In genomic region chr2:62745891-62746481, GRCh38 we compare ENCODE assay signal across 22 cellular contexts. TPM values are rescaled to one million over a fixed set of nuclear protein-coding genes. Genes with fewer than 3 reads are reported as not detected.
DNase-seq lines count a peak whose midpoint lies in the region; ATAC-seq, FAIRE-seq and TF ChIP-seq lines count a peak whose summit lies in the region.
"Had no signal": no experiment of that assay in that cellular context is flagged by ENCODE, and none has a peak within 500 bp of the region (broad histone marks: within the 10 kb centered on the region; RNA-seq: fewer than 3 reads in every experiment).

No MANE protein-coding gene starts in this region.

- peaks cover 20% of the 10 kb centered on the region for H3K36me3 Mint-ChIP-seq in mesothelial cell of epicardium

- H3K4me3 ChIP-seq in HEK293 (ENCODE audit: low read depth, low read length) (no peak overlapping the region), foreskin fibroblast (ENCODE audit: low read depth in 1 of 2, low read length in 2 of 2) (no peak overlapping the region)
- H3K4me3 ChIP-seq: BLaER1, HAP-1 had no signal

- no peak overlapping the region for H3K4me3 Mint-ChIP-seq in mesothelial cell of epicardium
- H3K4me3 Mint-ChIP-seq: CD14-positive monocyte; CD4-positive, alpha-beta memory T cell; IgD-negative memory B cell had no signal

- peaks cover 13% of the 10 kb centered on the region for H3K9me3 Mint-ChIP-seq in mesothelial cell of epicardium

- CTCF ChIA-PET in HEK293 (lab: Yijun Ruan, JAX) = no interaction called here

- TF ChIP-seq CTCF in HEK293 (tag by site-specific recombination; IDR thresholded peaks at IDR 0.05) (no peak), mesothelial cell of epicardium (IDR thresholded peaks at IDR 0.05; ENCODE audit: unreplicated experiment) (no peak), foreskin fibroblast (IDR thresholded peaks at IDR 0.05; ENCODE audit: low read depth, low read length) (no peak)

- no peaks in the 10 kb centered on the region for H3K9me3 ChIP-seq in HEK293 (ENCODE audit: control insufficient read depth, insufficient read depth, low read depth, low read length)
- H3K9me3 ChIP-seq: HAP-1 had no signal

- H3K4me1 Mint-ChIP-seq in mesothelial cell of epicardium = peaks cover 19% of the 10 kb centered on the region

- FAIRE-seq in GM19239 (lab: Jason Lieb, UNC) = peak; percentile 18
- FAIRE-seq: A204.1, GM12892, GM18507, H1, HTR-8/SVneo had no signal

- no peak for DNase-seq in GM19239 (ENCODE audit: insufficient read length, low spot score)
- DNase-seq in left lobe of liver (ENCODE audit: low spot score) = no peak
- no peak for DNase-seq in mesothelial cell of epicardium (ENCODE audit: low spot score in 2 of 2, unreplicated experiment in 2 of 2)
- no peak for DNase-seq in foreskin fibroblast
- no peak for DNase-seq in NCI-H1930 (lab: John Stamatoyannopoulos, UW)
- DNase-seq in LoVo (ENCODE audit: low spot score) = no peak
- DNase-seq: CD4-positive, alpha-beta memory T cell; DMS153; DMS79; GDM1; KG1 had no signal

- peak overlapping the region; percentile 53 for H3K27ac Mint-ChIP-seq in mesothelial cell of epicardium
- H3K27ac Mint-ChIP-seq: CD14-positive monocyte; CD4-positive, alpha-beta memory T cell had no signal

- H3K4me1 ChIP-seq in HEK293 (ENCODE audit: control insufficient read depth, insufficient read depth, low read length) = peaks cover 8% of the 10 kb centered on the region; the same call in 1 of the 2 replicates

- POLR2A ChIA-PET in HEK293 (lab: Yijun Ruan, JAX) = no interaction called here

- peak; percentile 53 for ATAC-seq in left lobe of liver
- ATAC-seq in HG03354 (IDR thresholded peaks at IDR 0.05; ENCODE audit: poor library complexity, severe bottlenecking, unreplicated experiment) = no peak

- no peaks in the 10 kb centered on the region; a peak in 1 of 3 replicates for H3K36me3 ChIP-seq in HEK293 (ENCODE audit: control insufficient read depth in 2 of 2, insufficient read depth in 1 of 2, low read length in 2 of 2)
- H3K36me3 ChIP-seq: HAP-1 had no signal

- H3K27ac ChIP-seq in HEK293 (ENCODE audit: extremely low read depth, low read depth, low read length) = no peak overlapping the region
- H3K27ac ChIP-seq: BLaER1 had no signal

- no peaks in the 10 kb centered on the region for H3K27me3 Mint-ChIP-seq in mesothelial cell of epicardium (ENCODE audit: low read depth)
- H3K27me3 Mint-ChIP-seq: CD4-positive, alpha-beta memory T cell; IgD-negative memory B cell had no signal

TF ChIP-seq in HEK293, 187 proteins besides CTCF, POLR2A, EP300 and RAD21:
- TF ChIP-seq SP2 (tag by site-specific recombination; IDR thresholded peaks at IDR 0.05) = no peak
- TF ChIP-seq, protein P1, sequence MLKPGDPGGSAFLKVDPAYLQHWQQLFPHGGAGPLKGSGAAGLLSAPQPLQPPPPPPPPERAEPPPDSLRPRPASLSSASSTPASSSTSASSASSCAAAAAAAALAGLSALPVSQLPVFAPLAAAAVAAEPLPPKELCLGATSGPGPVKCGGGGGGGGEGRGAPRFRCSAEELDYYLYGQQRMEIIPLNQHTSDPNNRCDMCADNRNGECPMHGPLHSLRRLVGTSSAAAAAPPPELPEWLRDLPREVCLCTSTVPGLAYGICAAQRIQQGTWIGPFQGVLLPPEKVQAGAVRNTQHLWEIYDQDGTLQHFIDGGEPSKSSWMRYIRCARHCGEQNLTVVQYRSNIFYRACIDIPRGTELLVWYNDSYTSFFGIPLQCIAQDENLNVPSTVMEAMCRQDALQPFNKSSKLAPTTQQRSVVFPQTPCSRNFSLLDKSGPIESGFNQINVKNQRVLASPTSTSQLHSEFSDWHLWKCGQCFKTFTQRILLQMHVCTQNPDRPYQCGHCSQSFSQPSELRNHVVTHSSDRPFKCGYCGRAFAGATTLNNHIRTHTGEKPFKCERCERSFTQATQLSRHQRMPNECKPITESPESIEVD (tag by site-specific recombination; IDR thresholded peaks at IDR 0.05) = peak; percentile 59
- peak; percentile 34; the same call in 1 of the 2 replicates for TF ChIP-seq OSR2 (tag by site-specific recombination; IDR thresholded peaks at IDR 0.05)

RNA-seq across cellular contexts. Expression of gene EHBP1, which starts 40.5 kb away (rescaled TPM):
- 50.0 TPM for total RNA-seq in left lobe of liver
- total RNA-seq in mesothelial cell of epicardium = 65.7 to 68.4 TPM (median 67.4 TPM) in 3 replicates
